In the genomic region with DNA sequence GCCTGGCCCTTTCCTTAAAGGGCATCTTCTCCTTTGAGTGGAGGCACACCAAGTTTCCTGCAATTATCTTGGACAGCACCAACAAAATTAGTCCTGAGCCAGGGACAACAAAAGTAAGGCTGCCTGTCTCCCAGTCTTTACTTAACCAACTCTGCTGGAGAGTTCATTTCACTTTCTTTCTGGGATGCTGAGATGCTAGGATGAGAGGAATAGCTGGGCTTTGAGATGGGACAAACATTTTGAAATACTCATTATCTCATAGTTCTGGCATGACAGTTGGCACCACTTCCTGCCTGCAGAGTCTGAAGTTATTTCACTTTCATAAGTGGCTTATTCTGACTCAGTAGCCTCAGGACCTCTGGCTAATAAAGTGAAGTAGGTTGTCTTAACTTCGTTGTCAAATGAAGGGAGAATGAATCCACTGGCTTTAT, we compare ENCODE assay signal across 8 cellular contexts.
DNase-seq lines count a peak whose midpoint lies in the region; ATAC-seq, FAIRE-seq and TF ChIP-seq lines count a peak whose summit lies in the region.

No MANE protein-coding gene starts in this region.

- H3K9ac ChIP-seq in OCI-LY1 (ENCODE audit: low read length) = peak overlapping the region; percentile 90

- H3K27me3 ChIP-seq in OCI-LY1 (ENCODE audit: insufficient read depth, low read length) (no peaks in the 10 kb centered on the region), bronchial epithelial cell (ENCODE audit: control insufficient read depth, insufficient read depth, low read length) (no peaks in the 10 kb centered on the region)

- H3K4me1 ChIP-seq in OCI-LY1 (ENCODE audit: insufficient read depth, low read length, severe bottlenecking) = peaks cover 63% of the 10 kb centered on the region

- H3K9me2 ChIP-seq in OCI-LY1 (ENCODE audit: low read depth, low read length) = no peaks in the 10 kb centered on the region

- ATAC-seq in HG02759 (IDR thresholded peaks at IDR 0.05; ENCODE audit: unreplicated experiment) (peak; percentile 32), HG03025 (IDR thresholded peaks at IDR 0.05; ENCODE audit: low FRiP score, unreplicated experiment) (no peak)

- H3F3A ChIP-seq in OCI-LY1 (ENCODE audit: insufficient read depth, low read length) = no peaks in the 10 kb centered on the region

- peak overlapping the region; percentile 74 for H3K27ac ChIP-seq in OCI-LY1 (ENCODE audit: low read depth, low read length, poor library complexity, severe bottlenecking)

- H3K4me3 ChIP-seq in OCI-LY1 (ENCODE audit: low read depth, low read length, poor library complexity, severe bottlenecking) (peak overlapping the region; percentile 96), bronchial epithelial cell (ENCODE audit: low read depth, low read length) (no peak overlapping the region)

- peaks cover 73% of the 10 kb centered on the region for H3K79me2 ChIP-seq in OCI-LY1 (ENCODE audit: insufficient read depth, low read length)

- H3K36me3 ChIP-seq in OCI-LY1 (ENCODE audit: insufficient read depth, low read length) (peaks cover 10% of the 10 kb centered on the region; the same call in 1 of the 2 replicates), bronchial epithelial cell (ENCODE audit: control insufficient read depth, insufficient read depth, low read length) (no peaks in the 10 kb centered on the region)

- no peak for FAIRE-seq in bronchial epithelial cell (lab: Jason Lieb, UNC)

- DNase-seq in activated naive CD4-positive, alpha-beta T cell treated with Interleukin-2 at 50 U/mL for 16 hours = peak; percentile 12
- DNase-seq in activated naive CD4-positive, alpha-beta T cell (lab: John Stamatoyannopoulos, UW) = no peak
- DNase-seq in bronchial epithelial cell (ENCODE audit: low read depth) (peak; percentile 96), non-pigmented ciliary epithelial cell (ENCODE audit: low read depth) (peak; percentile 75), nucleus accumbens (lab: John Stamatoyannopoulos, UW) (no peak)

- H3K4me2 ChIP-seq in OCI-LY1 (ENCODE audit: low read length) = peak overlapping the region; percentile 93

- H4K20me1 ChIP-seq in OCI-LY1 (ENCODE audit: insufficient read depth, low read length) = no peaks in the 10 kb centered on the region

- H3K9me3 ChIP-seq in OCI-LY1 (ENCODE audit: low read length) = no peaks in the 10 kb centered on the region

- TF ChIP-seq CTCF in OCI-LY1 (IDR thresholded peaks at IDR 0.05; ENCODE audit: low read length) (no peak), bronchial epithelial cell (IDR thresholded peaks at IDR 0.05; ENCODE audit: insufficient read depth, low read length, severe bottlenecking) (no peak)

- H2AFZ ChIP-seq in OCI-LY1 (ENCODE audit: low read length) = no peak overlapping the region

Comparison
In these comparisons a context has a peak if more than half of its experiments do, and no peak if none do; other contexts are left out.
1. DNase-seq: peak in activated naive CD4-positive, alpha-beta T cell treated with Interleukin-2 at 50 U/mL for 16 hours (single experiment), bronchial epithelial cell (single experiment) and non-pigmented ciliary epithelial cell (single experiment); none in activated naive CD4-positive, alpha-beta T cell (0 of 4) and nucleus accumbens (0 of 56).